ENCODE assay signal across 1 cellular context in the genomic region with DNA sequence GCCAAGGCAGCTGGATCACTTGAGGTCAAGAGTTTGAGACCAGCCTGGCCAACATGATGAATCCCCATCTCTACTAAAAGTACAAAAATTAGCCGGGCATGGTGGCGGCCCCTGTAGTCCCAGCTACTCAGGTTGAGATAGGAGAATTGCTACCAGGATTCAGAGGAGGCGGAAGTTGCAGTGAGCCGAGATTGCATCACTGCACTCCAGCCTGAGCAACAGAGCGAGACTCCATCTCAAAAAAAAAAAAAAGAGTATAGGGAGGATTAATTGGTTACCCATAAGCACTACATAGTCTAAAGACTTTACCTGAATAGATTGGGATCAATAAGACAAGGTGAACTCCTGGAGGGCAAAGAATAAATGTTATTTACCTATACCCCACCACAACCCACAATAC. TPM values are rescaled to one million over a fixed set of nuclear protein-coding genes. Genes with fewer than 3 reads are reported as not detected.
"Had no signal": no experiment of that assay in that cellular context is flagged by ENCODE, and none has a peak within 500 bp of the region (broad histone marks: within the 10 kb centered on the region; RNA-seq: fewer than 3 reads in every experiment).

No MANE protein-coding gene starts in this region.

RNA-seq across cellular contexts. Expression of gene ELOVL7, which starts 27.9 kb away (rescaled TPM):
- total RNA-seq: glomerular endothelial cell had no signal
